In the genomic region with DNA sequence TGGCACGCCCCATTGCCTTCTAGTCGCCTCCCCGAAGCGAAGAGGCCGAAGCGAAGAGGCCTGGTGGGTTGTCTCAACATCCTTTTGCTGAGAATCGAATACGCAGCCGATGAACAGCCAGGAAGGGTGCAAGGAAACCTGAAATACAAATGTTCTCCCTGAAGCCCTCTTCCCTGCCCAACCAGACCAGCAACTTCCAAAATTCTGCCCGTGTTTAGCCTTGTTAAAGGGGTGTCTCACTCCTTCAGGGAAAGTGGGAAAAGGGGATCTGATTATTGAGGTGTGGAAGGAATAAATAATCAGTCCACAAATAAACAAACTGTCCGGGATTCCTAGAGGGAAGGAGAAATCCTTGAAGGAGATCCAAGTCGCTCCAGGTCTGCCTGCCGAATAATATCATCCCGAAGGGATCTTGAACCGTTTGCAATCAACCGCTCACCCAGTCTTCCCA, we compare ENCODE assay signal across 20 cellular contexts. TPM values are rescaled to one million over a fixed set of nuclear protein-coding genes. Genes with fewer than 3 reads are reported as not detected.
DNase-seq lines count a peak whose midpoint lies in the region; ATAC-seq, FAIRE-seq and TF ChIP-seq lines count a peak whose summit lies in the region.
"Had no signal": no experiment of that assay in that cellular context is flagged by ENCODE, and none has a peak within 500 bp of the region (broad histone marks: within the 10 kb centered on the region; RNA-seq: fewer than 3 reads in every experiment).

No MANE protein-coding gene starts in this region.

- H3K9me3 ChIP-seq in H1 (ENCODE audit: insufficient read depth in 2 of 2, low read depth in 1 of 2, low read length in 1 of 2), result no peaks in the 10 kb centered on the region; a peak in 1 of 4 replicates
- H3K9me3 ChIP-seq: psoas muscle had no signal

- H3K36me3 Mint-ChIP-seq in IgD-negative memory B cell (no peaks in the 10 kb centered on the region), nephron progenitor cell (ENCODE audit: low read depth) (peaks cover 17% of the 10 kb centered on the region)

- no peaks in the 10 kb centered on the region for H3K79me1 ChIP-seq in H1 (ENCODE audit: low read depth, low read length)

- no peak for FAIRE-seq in H1 (lab: Jason Lieb, UNC)
- FAIRE-seq: colon, GM19239 had no signal

- H3K56ac ChIP-seq in H1 (replicated peaks; ENCODE audit: insufficient read length, low read depth, low read length), result no peak overlapping the region

- no peak overlapping the region for H3K18ac ChIP-seq in H1 (ENCODE audit: extremely low read depth, low read length)

- peak overlapping the region in 1 of 4 donors; percentile 49 for H3K4me3 Mint-ChIP-seq in IgD-negative memory B cell
- H3K4me3 Mint-ChIP-seq in nephron progenitor cell, result peak overlapping the region; percentile 88

- H3K9ac ChIP-seq in H1 (replicated peaks in 1 of 4; ENCODE audit: extremely low read depth in 1 of 4, low read depth in 3 of 4, low read length in 3 of 4), result no peak overlapping the region

- H3K79me2 ChIP-seq in H1 (ENCODE audit: control insufficient read depth in 1 of 2, insufficient read depth in 2 of 2, low read length in 2 of 2), result no peaks in the 10 kb centered on the region

- H3K23me2 ChIP-seq in H1 (ENCODE audit: low read depth, low read length), result peaks cover 2% of the 10 kb centered on the region; the same call in 1 of the 2 replicates

- no peak overlapping the region for H2BK20ac ChIP-seq in H1 (ENCODE audit: low read length)

- no peak for TF ChIP-seq CTCF in AG04449 (IDR thresholded peaks at IDR 0.05; ENCODE audit: insufficient read depth, low read length, missing control alignments)
- no peak for TF ChIP-seq CTCF in H1 (IDR thresholded peaks at IDR 0.05; ENCODE audit: control extremely low read depth in 1 of 3, insufficient read depth in 1 of 3, low read depth in 1 of 3, low read length in 3 of 3)
- TF ChIP-seq CTCF in nephron progenitor cell (IDR thresholded peaks at IDR 0.05), result no peak

- no peak for ATAC-seq in GM21381 (IDR thresholded peaks at IDR 0.05; ENCODE audit: unreplicated experiment)
- ATAC-seq: psoas muscle had no signal

- no peak for DNase-seq in AG04449 (ENCODE audit: low read depth, low spot score)
- DNase-seq in H1 (ENCODE audit: low read depth in 1 of 2, low spot score in 2 of 2), result no peak
- peak; percentile 32 for DNase-seq in nephron progenitor cell
- DNase-seq in NCI-H226, result no peak
- DNase-seq in OCI-M2 (lab: John Stamatoyannopoulos, UW; ENCODE audit: unreplicated experiment), result no peak
- DNase-seq in GM19240 (ENCODE audit: insufficient read length, low spot score), result no peak
- DNase-seq: activated CD4-positive, alpha-beta T cell treated with anti-CD3 and anti-CD28 coated beads for 4 hours; AML-193; islet precursor cell; NCI-H1436 treated with DMSO at 0.1 percent for 48 hours; NCI-H446; psoas muscle; SHP77 treated with DMSO at 0.1 percent for 48 hours; T-helper 9 cell had no signal

- no peak overlapping the region for H2BK15ac ChIP-seq in H1 (ENCODE audit: low read length)

- TF ChIP-seq RAD21 in H1 (IDR thresholded peaks at IDR 0.05 in 1 of 2, conservative IDR thresholded peaks at IDR 0.05 in 1 of 2; ENCODE audit: low read depth in 2 of 2, low read length in 2 of 2), result no peak

- CTCF ChIA-PET in AG04449 (lab: Yijun Ruan, JAX), result interaction anchor here (0.7 to 16.0 kb wide), 52 partner anchors 10 to 753 kb away, joined by 3 to 309 read pairs (median 6); no protein-coding TSS in a partner anchor
- CTCF ChIA-PET in H1 (lab: Charles Lee; ENCODE audit: partially characterized antibody), result interaction anchor here (0.8 to 3.0 kb wide), 30 partner anchors 8 to 707 kb away, joined by 3 to 52 read pairs (median 4); a partner anchor contains a TSS

- H3K27ac Mint-ChIP-seq in IgD-negative memory B cell, result peak overlapping the region; percentile 49 to 84 (median 59)
- H3K27ac Mint-ChIP-seq in nephron progenitor cell, result no peak overlapping the region

- no peak overlapping the region for H3K23ac ChIP-seq in H1 (ENCODE audit: insufficient read length)

- H3K9me3 Mint-ChIP-seq in IgD-negative memory B cell (no peaks in the 10 kb centered on the region), nephron progenitor cell (no peaks in the 10 kb centered on the region)

- no peak overlapping the region for H3K27ac ChIP-seq in H1 (ENCODE audit: low read depth, low read length)
- H3K27ac ChIP-seq: psoas muscle had no signal

- POLR2A ChIA-PET in AG04449 (lab: Yijun Ruan, JAX) (interaction anchor here (1.4 kb wide), 1 partner anchor 11 kb away, joined by 5 read pairs; no protein-coding TSS in a partner anchor), H1 (lab: Charles Lee; ENCODE audit: partially characterized antibody) (no interaction called here)

- H3K27me3 Mint-ChIP-seq in IgD-negative memory B cell (peaks cover 59% of the 10 kb centered on the region), nephron progenitor cell (ENCODE audit: low read depth, poor library complexity) (peaks cover 47% of the 10 kb centered on the region)

- WGBS in H1 (ENCODE audit: extremely low coverage in 1 of 2, insufficient coverage in 1 of 2, insufficient read length in 1 of 2, insufficient replicate concordance in 2 of 2, low coverage in 1 of 2, low lambda C conversion rate in 2 of 2, missing lambda C conversion rate in 1 of 2), 2 experiments, result 15% methylated on average over 16 of the region's 16 CpGs; no CpG with 5 or more reads in 1 of the 2 experiments

- H2BK12ac ChIP-seq in H1 (ENCODE audit: low read depth, low read length), result no peak overlapping the region

- no peak overlapping the region for H2BK5ac ChIP-seq in H1 (ENCODE audit: low read depth, low read length)

- no peak overlapping the region for H4K91ac ChIP-seq in H1 (replicated peaks; ENCODE audit: insufficient read length, low read length)

- H2AFZ ChIP-seq in H1 (ENCODE audit: low read length), result no peak overlapping the region

- H2AK5ac ChIP-seq in H1 (ENCODE audit: low read depth, low read length), result no peak overlapping the region

- TF ChIP-seq EP300 in H1 (IDR thresholded peaks at IDR 0.05; ENCODE audit: borderline replicate concordance in 1 of 2, low read depth in 2 of 2, low read length in 2 of 2), result no peak

- H3K27me3 ChIP-seq in H1 (replicated peaks in 1 of 4; ENCODE audit: control insufficient read depth in 3 of 4, extremely low read depth in 1 of 4, insufficient read depth in 3 of 4, low read length in 3 of 4), result peaks cover 53 to 71% (median 62%) of the 10 kb centered on the region in 4 experiments

- peaks cover 6 to 11% of the 10 kb centered on the region in 2 experiments for H4K20me1 ChIP-seq in H1 (replicated peaks in 1 of 2; ENCODE audit: control insufficient read depth in 1 of 2, insufficient read depth in 2 of 2, low read length in 2 of 2)

- no peak overlapping the region for H3K4ac ChIP-seq in H1 (replicated peaks; ENCODE audit: insufficient read length, low read depth, low read length)

- TF ChIP-seq POLR2A in H1 (IDR thresholded peaks at IDR 0.05; ENCODE audit: control extremely low read depth in 1 of 2, low read depth in 2 of 2, low read length in 2 of 2), result no peak

- H3K36me3 ChIP-seq in H1 (ENCODE audit: control insufficient read depth in 2 of 4, insufficient read depth in 4 of 4, low read length in 3 of 4), result peaks cover 0 to 10% (median 0%) of the 10 kb centered on the region in 4 experiments; a peak in 1 of 8 replicates

- peak overlapping the region; percentile 56 to 59 for H3K4me2 ChIP-seq in H1 (ENCODE audit: insufficient read depth in 1 of 2, low read depth in 2 of 2, low read length in 2 of 2)

- peaks cover 3 to 19% (median 9%) of the 10 kb centered on the region in 4 experiments for H3K4me1 ChIP-seq in H1 (replicated peaks in 1 of 4; ENCODE audit: control insufficient read depth in 3 of 4, insufficient read depth in 4 of 4, low read length in 3 of 4)

- no peak overlapping the region for H4K5ac ChIP-seq in H1 (ENCODE audit: insufficient read length, low read depth, low read length)

- H3K4me3 ChIP-seq in AG04449 (ENCODE audit: low read depth, low read length) (peak overlapping the region; percentile 91), H1 (ENCODE audit: extremely low read depth in 1 of 4, insufficient read depth in 2 of 4, low read depth in 3 of 4, low read length in 4 of 4) (peak overlapping the region in 1 of 4 experiments; percentile 60; a peak in 2 of 8 replicates)
- H3K4me3 ChIP-seq: psoas muscle had no signal

- no peak overlapping the region for H3K14ac ChIP-seq in H1 (ENCODE audit: insufficient read length)

- H4K8ac ChIP-seq in H1 (ENCODE audit: extremely low read depth, insufficient read depth, low read length), result no peak overlapping the region

- peaks cover 6 to 11% (median 7%) of the 10 kb centered on the region in 3 donors for H3K4me1 Mint-ChIP-seq in IgD-negative memory B cell
- peaks cover 34% of the 10 kb centered on the region for H3K4me1 Mint-ChIP-seq in nephron progenitor cell

- H2BK120ac ChIP-seq in H1 (replicated peaks; ENCODE audit: low read depth, low read length), result no peak overlapping the region

RNA-seq across cellular contexts. Expression of a gene that starts 1.4 kb away (rescaled TPM):
- not detected for polyA plus RNA-seq in IgD-negative memory B cell
- 0.09 and 0.11 TPM in 2 replicates for total RNA-seq in H1 (2021; fragmentation: NEBNext Ultra II Directional; extraction: Animal tissue kit (Norgen Biotek cat#: 25700))
- polyA plus RNA-seq in H1 (2011; rRNA removed), result not detected in 2 replicates
- polyA plus RNA-seq in H1 (2011; cell fraction: cytosol; rRNA removed), result not detected
- polyA plus RNA-seq in H1 (2011; cell fraction: nucleus; rRNA removed), result not detected
- polyA plus RNA-seq in H1 (2012, experiment 1 of 2), result 0.08 TPM in 1 of 4 replicates, not detected in the others
- 0.12 TPM for polyA plus RNA-seq in H1 (2012, experiment 2 of 2)
- polyA plus RNA-seq in H1 (2013, experiment 1 of 2), result 0.34 TPM
- polyA plus RNA-seq in H1 (2013, experiment 2 of 2), result 0.22 TPM
- not detected in 2 replicates for polyA minus RNA-seq in H1 (2011; rRNA and poly(A)+ RNA removed)
- not detected for polyA minus RNA-seq in H1 (2011; cell fraction: cytosol; rRNA and poly(A)+ RNA removed)
- not detected for polyA minus RNA-seq in H1 (2011; cell fraction: nucleus; rRNA and poly(A)+ RNA removed)

RNA-seq across cellular contexts. Expression of a gene that starts 10.2 kb away (rescaled TPM):
- polyA plus RNA-seq in IgD-negative memory B cell (19.1 TPM), H1 (2011; rRNA removed) (7.1 and 11.0 TPM in 2 replicates)
- total RNA-seq in H1 (2021; fragmentation: NEBNext Ultra II Directional; extraction: Animal tissue kit (Norgen Biotek cat#: 25700)), result 9.8 and 10.8 TPM in 2 replicates
- 11.7 TPM for polyA plus RNA-seq in H1 (2011; cell fraction: cytosol; rRNA removed)
- polyA plus RNA-seq in H1 (2011; cell fraction: nucleus; rRNA removed), result 29.4 TPM
- 6.1 to 7.9 TPM (median 6.5 TPM) in 4 replicates for polyA plus RNA-seq in H1 (2012, experiment 1 of 2)
- polyA plus RNA-seq in H1 (2012, experiment 2 of 2), result 3.8 TPM
- 7.4 TPM for polyA plus RNA-seq in H1 (2013, experiment 1 of 2)
- polyA plus RNA-seq in H1 (2013, experiment 2 of 2), result 6.7 TPM
- 16.0 and 19.1 TPM in 2 replicates for polyA minus RNA-seq in H1 (2011; rRNA and poly(A)+ RNA removed)
- 10.1 TPM for polyA minus RNA-seq in H1 (2011; cell fraction: cytosol; rRNA and poly(A)+ RNA removed)
- polyA minus RNA-seq in H1 (2011; cell fraction: nucleus; rRNA and poly(A)+ RNA removed), result 36.2 TPM

RNA-seq across cellular contexts. Expression of a gene that starts 13.1 kb away (rescaled TPM):
- not detected for polyA plus RNA-seq in IgD-negative memory B cell
- total RNA-seq in H1 (2021; fragmentation: NEBNext Ultra II Directional; extraction: Animal tissue kit (Norgen Biotek cat#: 25700)), result 0.29 TPM in 1 of 2 replicates, not detected in the other
- polyA plus RNA-seq in H1 (2011; rRNA removed), result 0.03 and 0.09 TPM in 2 replicates
- 0.05 TPM for polyA plus RNA-seq in H1 (2011; cell fraction: cytosol; rRNA removed)
- 0.03 TPM for polyA plus RNA-seq in H1 (2011; cell fraction: nucleus; rRNA removed)
- 0.12 TPM in 1 of 4 replicates, not detected in the others for polyA plus RNA-seq in H1 (2012, experiment 1 of 2)
- not detected for polyA plus RNA-seq in H1 (2012, experiment 2 of 2)
- 0.22 TPM for polyA plus RNA-seq in H1 (2013, experiment 1 of 2)
- polyA plus RNA-seq in H1 (2013, experiment 2 of 2), result 0.17 TPM
- not detected in 2 replicates for polyA minus RNA-seq in H1 (2011; rRNA and poly(A)+ RNA removed)
- 0.37 TPM for polyA minus RNA-seq in H1 (2011; cell fraction: cytosol; rRNA and poly(A)+ RNA removed)
- 0.40 TPM for polyA minus RNA-seq in H1 (2011; cell fraction: nucleus; rRNA and poly(A)+ RNA removed)
- total RNA-seq: subcutaneous adipose tissue had no signal

RNA-seq across cellular contexts. Expression of a gene that starts 54.9 kb away (rescaled TPM):
- polyA plus RNA-seq in IgD-negative memory B cell (not detected), H1 (2011; rRNA removed) (0.02 TPM in 1 of 2 replicates, not detected in the other)
- total RNA-seq in H1 (2021; fragmentation: NEBNext Ultra II Directional; extraction: Animal tissue kit (Norgen Biotek cat#: 25700)), result not detected in 2 replicates
- not detected for polyA plus RNA-seq in H1 (2011; cell fraction: cytosol; rRNA removed)
- not detected for polyA plus RNA-seq in H1 (2011; cell fraction: nucleus; rRNA removed)
- not detected in 4 replicates for polyA plus RNA-seq in H1 (2012, experiment 1 of 2)
- polyA plus RNA-seq in H1 (2012, experiment 2 of 2), result not detected
- polyA plus RNA-seq in H1 (2013, experiment 1 of 2), result 0.02 TPM
- 0.04 TPM for polyA plus RNA-seq in H1 (2013, experiment 2 of 2)
- not detected in 2 replicates for polyA minus RNA-seq in H1 (2011; rRNA and poly(A)+ RNA removed)
- polyA minus RNA-seq in H1 (2011; cell fraction: cytosol; rRNA and poly(A)+ RNA removed), result not detected
- not detected for polyA minus RNA-seq in H1 (2011; cell fraction: nucleus; rRNA and poly(A)+ RNA removed)
- total RNA-seq: LHCN-M2 had no signal
